9 cellular contexts compared by ENCODE assay signal in genomic region chr1:20786310-20787099, GRCh38. TPM values are rescaled to one million over a fixed set of nuclear protein-coding genes. Genes with fewer than 3 reads are reported as not detected.
DNase-seq lines count a peak whose midpoint lies in the region; ATAC-seq and TF ChIP-seq lines count a peak whose summit lies in the region.
"Had no signal": no experiment of that assay in that cellular context is flagged by ENCODE, and none has a peak within 500 bp of the region (broad histone marks: within the 10 kb centered on the region; RNA-seq: fewer than 3 reads in every experiment).

No MANE protein-coding gene starts in this region.

- H3K27ac ChIP-seq in right lobe of liver, result peak overlapping the region; percentile 96 to 97 (median 97)

- peak overlapping the region; percentile 97 to 99 for H3K4me3 Mint-ChIP-seq in CD14-positive monocyte

- peak overlapping the region; percentile 90 to 94 (median 90) for H3K4me3 ChIP-seq in right lobe of liver

- no peaks in the 10 kb centered on the region for H3K36me3 ChIP-seq in right lobe of liver

- H3K9me3 ChIP-seq in right lobe of liver, result no peaks in the 10 kb centered on the region

- WGBS in right lobe of liver (ENCODE audit: insufficient coverage, low coverage, low lambda C conversion rate, missing lambda C conversion rate), result 0% methylated on average over 21 of the region's 105 CpGs

- H3K36me3 Mint-ChIP-seq in CD14-positive monocyte, result no peaks in the 10 kb centered on the region

- ATAC-seq in GM19397 (IDR thresholded peaks at IDR 0.05; ENCODE audit: unreplicated experiment) (peak; percentile 76), HG03565 (IDR thresholded peaks at IDR 0.05; ENCODE audit: unreplicated experiment) (peak; percentile 63), right lobe of liver (peak; percentile 87 to 94 (median 90))

- peaks cover 0 to 3% (median 0%) of the 10 kb centered on the region in 3 donors for H3K27me3 Mint-ChIP-seq in CD14-positive monocyte (ENCODE audit: low read depth in 3 of 3)

- peaks cover 0 to 14% (median 4%) of the 10 kb centered on the region in 4 donors for H3K4me1 ChIP-seq in right lobe of liver

- TF ChIP-seq CTCF in CD14-positive monocyte (IDR thresholded peaks at IDR 0.05), result no peak
- no peak for TF ChIP-seq CTCF in right lobe of liver (IDR thresholded peaks at IDR 0.05)

- no peaks in the 10 kb centered on the region for H3K27me3 ChIP-seq in right lobe of liver

- H3K9me3 Mint-ChIP-seq in CD14-positive monocyte, result no peaks in the 10 kb centered on the region

- TF ChIP-seq POLR2A in right lobe of liver (IDR thresholded peaks at IDR 0.05), result peak; percentile 58

- DNase-seq in CD14-positive monocyte (ENCODE audit: low spot score) (peak; percentile 93), NCI-H748 treated with DMSO at 0.1 percent for 48 hours (lab: John Stamatoyannopoulos, UW) (peak; percentile 94), dermis microvascular lymphatic vessel endothelial cell (ENCODE audit: low read depth in 2 of 2) (peak; percentile 80 to 95), right lobe of liver (peak; percentile 97)
- peak; percentile 96 for DNase-seq in activated CD4-positive, alpha-beta T cell treated with anti-CD3 and anti-CD28 coated beads, Interleukin-2, amount 50 U/mL, for 48 hours
- DNase-seq in stimulated activated CD4-positive, alpha-beta T cell treated with anti-CD3 and anti-CD28 coated beads, Interleukin-4, amount 100 ng/mL, for 24 hours, result peak; percentile 96

- peak overlapping the region; percentile 93 to 99 (median 96) for H3K27ac Mint-ChIP-seq in CD14-positive monocyte

- intact Hi-C loops in CD14-positive monocyte (cut with micrococcal nuclease), result loop anchor here in 1 of 2 donors (5.0 kb wide), 1 partner anchor 54 kb away; the partner anchor contains the start of gene SH2D5
- intact Hi-C loops in right lobe of liver (cut with DNase I), result no loop called here

- H3K4me1 Mint-ChIP-seq in CD14-positive monocyte, result peaks cover 31% of the 10 kb centered on the region

RNA-seq across cellular contexts. Expression of gene HP1BP3, which starts 0.6 kb away (rescaled TPM):
- 100 to 1,000 TPM; 121 to 137 TPM for polyA plus RNA-seq in CD14-positive monocyte
- total RNA-seq in dermis microvascular lymphatic vessel endothelial cell, result 150 and 192 TPM in 2 replicates
- 10 to 100 TPM; 60.6 to 84.6 (median 70.7) TPM for total RNA-seq in right lobe of liver

RNA-seq across cellular contexts. Expression of gene SH2D5, which starts 54.0 kb away (rescaled TPM):
- not detected for polyA plus RNA-seq in CD14-positive monocyte
- 0.25 and 0.26 TPM in 2 replicates for total RNA-seq in dermis microvascular lymphatic vessel endothelial cell
- 1 to 10 TPM in 2 of 6 experiments, under 1 TPM in 1, not detected in 3; 0.80 to 1.8 (median 1.4) TPM for total RNA-seq in right lobe of liver
- total RNA-seq: subcutaneous adipose tissue had no signal

Comparison
In these comparisons a context has a peak if more than half of its experiments do, and no peak if none do; other contexts are left out.
1. Peak in every context shown above with its lines: DNase-seq, ATAC-seq, H3K4me3 ChIP-seq and H3K27ac ChIP-seq.